ENCODE assay signal across 15 cellular contexts in the genomic region with DNA sequence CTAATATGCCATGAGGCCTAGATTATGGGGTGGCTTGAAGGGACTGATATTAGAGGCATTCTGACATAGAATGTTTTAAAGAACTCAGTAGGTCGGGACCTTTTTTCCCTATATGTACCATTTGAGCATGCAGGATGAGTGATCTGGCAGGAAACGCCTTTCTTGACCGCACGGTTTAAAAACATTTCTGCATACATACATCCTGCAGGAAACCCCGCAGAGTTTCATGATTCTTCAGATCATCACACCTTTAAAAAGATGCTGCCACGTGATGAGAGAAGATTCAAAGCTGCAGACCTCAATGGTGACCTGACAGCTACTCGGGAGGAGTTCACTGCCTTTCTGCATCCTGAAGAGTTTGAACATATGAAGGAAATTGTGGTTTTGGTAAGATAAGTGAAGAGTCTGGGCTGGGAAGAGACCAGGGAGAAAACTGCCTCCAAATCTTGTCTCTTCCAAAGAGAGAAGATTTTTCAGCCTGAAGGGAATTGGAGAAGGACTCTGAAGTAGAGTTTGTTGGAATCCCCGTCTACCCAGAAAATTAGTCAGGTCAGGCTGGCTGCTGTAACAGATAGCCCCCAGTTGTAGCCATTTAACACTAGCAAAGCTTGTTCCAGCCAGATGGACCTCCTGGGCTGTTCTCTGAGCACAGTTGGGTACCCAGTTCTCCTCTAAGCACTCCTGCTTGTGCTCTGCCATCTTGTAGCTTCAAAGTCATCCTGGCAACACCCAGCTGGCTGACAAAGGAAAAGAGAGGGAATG.
"Had no signal": no experiment of that assay in that cellular context is flagged by ENCODE, and none has a peak within 500 bp of the region (broad histone marks: within the 10 kb centered on the region; RNA-seq: fewer than 3 reads in every experiment).

No MANE protein-coding gene starts in this region.

- DNase-seq: colonic mucosa; effector CD4-positive, alpha-beta T cell; foreskin melanocyte; heart left ventricle; hippocampal formation; kidney glomerular epithelial cell; mesendoderm; naive B cell; posterior cingulate gyrus; small intestine; stimulated activated CD4-positive, alpha-beta T cell treated with anti-CD3 and anti-CD28 coated beads, Interleukin-12 subunit alpha, Interleukin-12 subunit beta, amount 100 ng/mL, for 4 hours; stimulated activated naive CD4-positive, alpha-beta T cell; thyroid gland had no signal

- H3K27me3 Mint-ChIP-seq: naive B cell, type B pancreatic cell had no signal

- H3K4me3 Mint-ChIP-seq: endodermal cell, naive B cell, type B pancreatic cell had no signal

- H3K9me3 Mint-ChIP-seq: endodermal cell, naive B cell, type B pancreatic cell had no signal

- ATAC-seq: heart left ventricle had no signal

- H3K27ac Mint-ChIP-seq: endodermal cell, type B pancreatic cell had no signal
